9 cellular contexts compared by ENCODE assay signal in genomic region chr13:94674609-94675348, GRCh38. TPM values are rescaled to one million over a fixed set of nuclear protein-coding genes. Genes with fewer than 3 reads are reported as not detected.
DNase-seq lines count a peak whose midpoint lies in the region; ATAC-seq and FAIRE-seq lines count a peak whose summit lies in the region.
"Had no signal": no experiment of that assay in that cellular context is flagged by ENCODE, and none has a peak within 500 bp of the region (broad histone marks: within the 10 kb centered on the region; RNA-seq: fewer than 3 reads in every experiment).

No MANE protein-coding gene starts in this region.

- no peaks in the 10 kb centered on the region for H3K9me3 ChIP-seq in NT2/D1 (ENCODE audit: insufficient read depth, low read length)
- H3K9me3 ChIP-seq in right cardiac atrium (ENCODE audit: control insufficient read depth, low read length), result no peaks in the 10 kb centered on the region

- FAIRE-seq in GM18507 (lab: Jason Lieb, UNC), result peak; percentile 82

- intact Hi-C loops in right cardiac atrium (cut with DNase I), result no loop called here

- no peak overlapping the region for H3K9ac ChIP-seq in NT2/D1 (ENCODE audit: insufficient read length, low read depth)

- H3K4me3 ChIP-seq in NT2/D1 (ENCODE audit: insufficient read length, low read depth), result no peak overlapping the region
- no peak overlapping the region for H3K4me3 ChIP-seq in right cardiac atrium (ENCODE audit: low read length)

- peak; percentile 61 for DNase-seq in AG20443 (ENCODE audit: low spot score)
- peak; percentile 23 for DNase-seq in GM18507 (ENCODE audit: extremely low spot score, insufficient read length, low read depth)
- DNase-seq in NT2/D1 (ENCODE audit: low read depth, low spot score), result peak; percentile 76
- peak; percentile 66 to 68 for DNase-seq in activated T-cell treated with anti-CD3 and anti-CD28 coated beads, Interleukin-2, amount 50 U/mL, for 48 hours
- peak in 2 of 3 donors; percentile 24 to 38 for DNase-seq in right cardiac atrium
- peak; percentile 8 to 13 for DNase-seq in stimulated activated CD4-positive, alpha-beta T cell treated with anti-CD3 and anti-CD28 coated beads, Interleukin-15, amount 100 ng/mL, for 1 hour (ENCODE audit: low read depth in 1 of 2, low spot score in 1 of 2)

- H3K27me3 ChIP-seq in NT2/D1 (ENCODE audit: insufficient read depth, insufficient read length) (no peaks in the 10 kb centered on the region), right cardiac atrium (ENCODE audit: control insufficient read depth, insufficient read depth) (no peaks in the 10 kb centered on the region)

- no peaks in the 10 kb centered on the region for H3K4me1 ChIP-seq in NT2/D1 (ENCODE audit: insufficient read depth, insufficient read length)
- no peaks in the 10 kb centered on the region for H3K4me1 ChIP-seq in right cardiac atrium (ENCODE audit: control insufficient read depth, insufficient read depth, low read length)

- no peaks in the 10 kb centered on the region for H3K36me3 ChIP-seq in NT2/D1 (ENCODE audit: insufficient read depth, insufficient read length, low read length)

- WGBS in right cardiac atrium, result 32% methylated on average over 5 of the region's 5 CpGs

- peak; percentile 64 for ATAC-seq in HG03460 (IDR thresholded peaks at IDR 0.05; ENCODE audit: unreplicated experiment)
- ATAC-seq in right cardiac atrium, result no peak
- ATAC-seq in GM18520 (IDR thresholded peaks at IDR 0.05; ENCODE audit: unreplicated experiment), result no peak

- H3K27ac ChIP-seq in right cardiac atrium (ENCODE audit: low read length), result no peak overlapping the region

RNA-seq across cellular contexts. Expression of gene SOX21, which starts 37.6 kb away (rescaled TPM):
- not detected for total RNA-seq in right cardiac atrium
- polyA plus RNA-seq in right cardiac atrium, result not detected
- polyA plus RNA-seq: urinary bladder had no signal

Comparison
In these comparisons a context has a peak if more than half of its experiments do, and no peak if none do; other contexts are left out.
1. DNase-seq: peak in every context shown above with its lines; median percentile 76 in NT2/D1; 67 in activated T-cell treated with anti-CD3 and anti-CD28 coated beads, Interleukin-2, amount 50 U/mL, for 48 hours; 61 in AG20443; 31 in right cardiac atrium; 23 in GM18507; 10 in stimulated activated CD4-positive, alpha-beta T cell treated with anti-CD3 and anti-CD28 coated beads, Interleukin-15, amount 100 ng/mL, for 1 hour.